ENCODE assay signal across 23 cellular contexts in genomic region chr17:3533752-3534151, GRCh38. TPM values are rescaled to one million over a fixed set of nuclear protein-coding genes. Genes with fewer than 3 reads are reported as not detected.
"Had no signal": no experiment of that assay in that cellular context is flagged by ENCODE, and none has a peak within 500 bp of the region (broad histone marks: within the 10 kb centered on the region; RNA-seq: fewer than 3 reads in every experiment).

No MANE protein-coding gene starts in this region.

- H3K9me3 ChIP-seq: esophagus muscularis mucosa, ovary, prostate gland, right atrium auricular region, transverse colon had no signal

- H3K79me2 ChIP-seq: hepatocyte had no signal

- H3K36me3 Mint-ChIP-seq: activated naive CD8-positive, alpha-beta T cell treated with anti-CD3 and anti-CD28 coated beads for 36 hours had no signal

- H3K27me3 Mint-ChIP-seq: activated B cell treated with CpG ODN at 0.5 μM for 24 hours had no signal

- DNase-seq: activated B cell treated with CpG ODN at 0.5 μM for 24 hours; activated CD4-positive, alpha-beta T cell treated with anti-CD3 and anti-CD28 coated beads for 4 hours; activated CD4-positive, alpha-beta T cell treated with anti-CD3 and anti-CD28 coated beads, Interleukin-2, amount 50 U/mL, for 48 hours; activated CD8-positive, alpha-beta memory T cell treated with anti-CD3 and anti-CD28 coated beads, Interleukin-2, amount 50 U/mL, for 48 hours; activated naive CD4-positive, alpha-beta T cell treated with Interleukin-2 at 50 U/mL for 16 hours; activated naive CD8-positive, alpha-beta T cell treated with anti-CD3 and anti-CD28 coated beads for 36 hours; activated T-cell treated with anti-CD3 and anti-CD28 coated beads, Interleukin-2, amount 50 U/mL, for 4 hours; glutamatergic neuron; immature natural killer cell; mammary epithelial cell; ovary; stimulated activated CD4-positive, alpha-beta T cell treated with anti-CD3 and anti-CD28 coated beads, Interleukin-4, amount 100 ng/mL, for 24 hours; stimulated activated naive CD8-positive, alpha-beta T cell treated with anti-CD3 and anti-CD28 coated beads, Interleukin-15, Interleukin-2, amounts not matched to agents 100 U/mL and 50 U/mL, for 24 hours; transverse colon had no signal

- H3K4me3 Mint-ChIP-seq: activated B cell treated with CpG ODN at 0.5 μM for 24 hours; activated naive CD8-positive, alpha-beta T cell treated with anti-CD3 and anti-CD28 coated beads for 36 hours; activated T-cell treated with anti-CD3 and anti-CD28 coated beads, Interleukin-2, amount 50 U/mL, for 4 hours had no signal

- H3K27ac ChIP-seq: hepatocyte, ovary, prostate gland, right atrium auricular region, transverse colon had no signal

- ATAC-seq: activated T-cell treated with anti-CD3 and anti-CD28 coated beads, Interleukin-2, amount 50 U/mL, for 4 hours; left ventricle myocardium superior; stimulated activated naive CD8-positive, alpha-beta T cell treated with anti-CD3 and anti-CD28 coated beads, Interleukin-15, Interleukin-2, amounts not matched to agents 100 U/mL and 50 U/mL, for 24 hours had no signal

- H3K27ac Mint-ChIP-seq: activated naive CD8-positive, alpha-beta T cell treated with anti-CD3 and anti-CD28 coated beads for 36 hours had no signal

- H3K36me3 ChIP-seq: esophagus muscularis mucosa, ovary, prostate gland, right atrium auricular region, transverse colon had no signal

- H3K4me3 ChIP-seq: esophagus muscularis mucosa, hepatocyte, ovary, prostate gland, right atrium auricular region, transverse colon had no signal

- H3K4me1 ChIP-seq: prostate gland had no signal

- H3K27me3 ChIP-seq: hepatocyte, ovary, right atrium auricular region had no signal

- H3K4me1 Mint-ChIP-seq: activated naive CD8-positive, alpha-beta T cell treated with anti-CD3 and anti-CD28 coated beads for 36 hours had no signal

- H3K9me3 Mint-ChIP-seq: activated B cell treated with CpG ODN at 0.5 μM for 24 hours; activated naive CD8-positive, alpha-beta T cell treated with anti-CD3 and anti-CD28 coated beads for 36 hours; activated T-cell treated with anti-CD3 and anti-CD28 coated beads, Interleukin-2, amount 50 U/mL, for 4 hours; immature natural killer cell had no signal

- H3K4me2 ChIP-seq: hepatocyte had no signal

- H2AFZ ChIP-seq: hepatocyte had no signal

RNA-seq across cellular contexts. Expression of gene ASPA, which starts 58.0 kb away (rescaled TPM):
- total RNA-seq: activated B cell treated with CpG ODN at 0.5 μM for 24 hours; activated CD8-positive, alpha-beta memory T cell treated with anti-CD3 and anti-CD28 coated beads for 36 hours; activated naive CD8-positive, alpha-beta T cell treated with anti-CD3 and anti-CD28 coated beads for 36 hours; activated T-cell treated with anti-CD3 and anti-CD28 coated beads, Interleukin-2, amount 50 U/mL, for 4 hours; kidney epithelial cell; mononuclear cell; T-helper 1 cell treated with Interleukin-12 subunit alpha and Interleukin-12 subunit beta and Interleukin-4 antibody, amounts not matched to agents 30 ng/mL and 1 ng/mL, for 36 hours had no signal
